ENCODE assay signal across 17 cellular contexts in genomic region chr11:71341596-71341995, GRCh38.
DNase-seq lines count a peak whose midpoint lies in the region; ATAC-seq and TF ChIP-seq lines count a peak whose summit lies in the region.
"Had no signal": no experiment of that assay in that cellular context is flagged by ENCODE, and none has a peak within 500 bp of the region (broad histone marks: within the 10 kb centered on the region; RNA-seq: fewer than 3 reads in every experiment).

No MANE protein-coding gene starts in this region.

- H3K36me3 Mint-ChIP-seq in natural killer cell treated with Interleukin-12 subunit alpha and Interleukin-12 subunit beta and Interleukin-15 and Interleukin-18, amount 100 ng/mL, for 72 hours, result no peaks in the 10 kb centered on the region
- no peaks in the 10 kb centered on the region for H3K36me3 Mint-ChIP-seq in natural killer cell
- H3K36me3 Mint-ChIP-seq: CD14-positive monocyte; CD4-positive, alpha-beta memory T cell; IgD-negative memory B cell had no signal

- H3K27ac ChIP-seq in neuronal stem cell (replicated peaks; ENCODE audit: low read length) (no peak overlapping the region), spleen (no peak overlapping the region)
- H3K27ac ChIP-seq: BLaER1, HL-60 had no signal

- peak overlapping the region; percentile 35 for H3K23ac ChIP-seq in neuronal stem cell (ENCODE audit: low read depth, low read length, poor library complexity)

- no CpG with 5 or more reads among the region's 9 CpGs for WGBS in neuronal stem cell (ENCODE audit: extremely low coverage in 2 of 2, insufficient read length in 2 of 2, insufficient replicate concordance in 1 of 2), 2 donors
- WGBS in spleen, 5 donors, result 85 to 93% (median 86%) methylated on average over 9 of the region's 9 CpGs

- H3K27me3 ChIP-seq in neuronal stem cell (ENCODE audit: control insufficient read depth in 3 of 3, insufficient read depth in 3 of 3, low read depth in 1 of 3, low read length in 3 of 3), result peaks cover 0 to 18% (median 0%) of the 10 kb centered on the region in 3 experiments
- peaks cover 0 to 15% (median 0%) of the 10 kb centered on the region in 7 donors for H3K27me3 ChIP-seq in spleen (replicated peaks in 1 of 7)
- H3K27me3 ChIP-seq: BLaER1 had no signal

- H2BK12ac ChIP-seq in neuronal stem cell (ENCODE audit: low read length), result no peak overlapping the region

- no peak for ATAC-seq in natural killer cell treated with Interleukin-12 subunit alpha and Interleukin-12 subunit beta and Interleukin-15 and Interleukin-18, amount 100 ng/mL, for 72 hours
- ATAC-seq in natural killer cell (no peak), GM19452 (IDR thresholded peaks at IDR 0.05; ENCODE audit: unreplicated experiment) (no peak), GM21390 (IDR thresholded peaks at IDR 0.05; ENCODE audit: unreplicated experiment) (no peak), GM19467 (IDR thresholded peaks at IDR 0.05; ENCODE audit: unreplicated experiment) (no peak)
- ATAC-seq: GM23338 had no signal

- no peak overlapping the region for H3K4me2 ChIP-seq in neuronal stem cell (ENCODE audit: insufficient read depth, low read length, poor library complexity, severe bottlenecking)
- H3K4me2 ChIP-seq: BLaER1, GM23338 had no signal

- no peaks in the 10 kb centered on the region for H3K79me1 ChIP-seq in neuronal stem cell (ENCODE audit: low read depth, low read length)

- H3K14ac ChIP-seq in neuronal stem cell (ENCODE audit: low read length), result no peak overlapping the region

- TF ChIP-seq POLR2A in spleen (IDR thresholded peaks at IDR 0.05), result no peak

- H3K36me3 ChIP-seq in neuronal stem cell (replicated peaks in 1 of 2; ENCODE audit: control insufficient read depth in 2 of 2, insufficient read depth in 2 of 2, low read length in 2 of 2) (no peaks in the 10 kb centered on the region), spleen (no peaks in the 10 kb centered on the region)
- H3K36me3 ChIP-seq: BLaER1 had no signal

- H4K91ac ChIP-seq in neuronal stem cell (ENCODE audit: low read depth, low read length, poor library complexity), result no peak overlapping the region

- no peak overlapping the region for H2BK5ac ChIP-seq in neuronal stem cell (ENCODE audit: low read length)

- DNase-seq in natural killer cell treated with Interleukin-12 subunit alpha and Interleukin-12 subunit beta and Interleukin-15 and Interleukin-18, amount 100 ng/mL, for 72 hours (ENCODE audit: low spot score), result peak; percentile 25
- no peak for DNase-seq in natural killer cell
- DNase-seq in neuronal stem cell (ENCODE audit: low spot score), result no peak
- peak; percentile 54 for DNase-seq in spleen
- DNase-seq: 8988T; Calu3; CD4-positive, alpha-beta memory T cell; DMS79 treated with DMSO at 0.1 percent for 48 hours; GF-D8 had no signal

- H3K4me1 Mint-ChIP-seq in natural killer cell treated with Interleukin-12 subunit alpha and Interleukin-12 subunit beta and Interleukin-15 and Interleukin-18, amount 100 ng/mL, for 72 hours (ENCODE audit: low read depth in 2 of 2), result no peaks in the 10 kb centered on the region
- H3K4me1 Mint-ChIP-seq in natural killer cell, result no peaks in the 10 kb centered on the region
- H3K4me1 Mint-ChIP-seq: CD14-positive monocyte; CD4-positive, alpha-beta memory T cell; IgD-negative memory B cell had no signal

- peaks cover 18 to 22% of the 10 kb centered on the region in 2 donors for H3K27me3 Mint-ChIP-seq in natural killer cell treated with Interleukin-12 subunit alpha and Interleukin-12 subunit beta and Interleukin-15 and Interleukin-18, amount 100 ng/mL, for 72 hours
- peaks cover 11 to 20% of the 10 kb centered on the region in 2 donors for H3K27me3 Mint-ChIP-seq in natural killer cell (ENCODE audit: low read depth in 2 of 2)

- no peak overlapping the region for H2BK120ac ChIP-seq in neuronal stem cell (ENCODE audit: low read depth, low read length)

- peak overlapping the region; percentile 41 for H2AK5ac ChIP-seq in neuronal stem cell (ENCODE audit: low read depth, low read length)

- H3K4me3 Mint-ChIP-seq in natural killer cell treated with Interleukin-12 subunit alpha and Interleukin-12 subunit beta and Interleukin-15 and Interleukin-18, amount 100 ng/mL, for 72 hours, result no peak overlapping the region
- H3K4me3 Mint-ChIP-seq in natural killer cell, result no peak overlapping the region
- H3K4me3 Mint-ChIP-seq: CD14-positive monocyte; CD4-positive, alpha-beta memory T cell; GM23338 had no signal

- no peak overlapping the region for H3K4ac ChIP-seq in neuronal stem cell (ENCODE audit: low read length)

- TF ChIP-seq CTCF in natural killer cell (IDR thresholded peaks at IDR 0.05) (no peak), spleen (IDR thresholded peaks at IDR 0.05 in 8 of 11, conservative IDR thresholded peaks at IDR 0.05 in 3 of 11) (no peak)

- no peaks in the 10 kb centered on the region for H3K9me3 ChIP-seq in neuronal stem cell (replicated peaks in 1 of 2; ENCODE audit: control insufficient read depth in 2 of 2, insufficient read depth in 1 of 2, low read depth in 1 of 2, low read length in 2 of 2)
- H3K9me3 ChIP-seq in spleen, result no peaks in the 10 kb centered on the region
- H3K9me3 ChIP-seq: BLaER1 had no signal

- no peak overlapping the region for H3K4me3 ChIP-seq in neuronal stem cell (ENCODE audit: low read length in 2 of 2)
- no peak overlapping the region for H3K4me3 ChIP-seq in spleen
- H3K4me3 ChIP-seq: BLaER1, GM23338 had no signal

- H2BK15ac ChIP-seq in neuronal stem cell (ENCODE audit: low read length), result no peak overlapping the region

- no peak overlapping the region for H4K8ac ChIP-seq in neuronal stem cell (ENCODE audit: low read depth, low read length)

- H2AFZ ChIP-seq in neuronal stem cell (ENCODE audit: low read length), result no peak overlapping the region
- H2AFZ ChIP-seq: GM23338 had no signal

- no peak overlapping the region for H3K27ac Mint-ChIP-seq in natural killer cell treated with Interleukin-12 subunit alpha and Interleukin-12 subunit beta and Interleukin-15 and Interleukin-18, amount 100 ng/mL, for 72 hours
- H3K27ac Mint-ChIP-seq in natural killer cell, result no peak overlapping the region
- H3K27ac Mint-ChIP-seq: CD14-positive monocyte; CD4-positive, alpha-beta memory T cell; GM23338; IgD-negative memory B cell had no signal

- no peak overlapping the region for H3K9ac ChIP-seq in neuronal stem cell (ENCODE audit: low read depth, low read length, poor library complexity)
- H3K9ac ChIP-seq: BLaER1 had no signal

- peak overlapping the region; percentile 19 for H3K18ac ChIP-seq in neuronal stem cell (ENCODE audit: low read length)

- H3K4me1 ChIP-seq in neuronal stem cell (ENCODE audit: control insufficient read depth in 2 of 2, insufficient read depth in 1 of 2, low read depth in 1 of 2, low read length in 2 of 2) (peaks cover 0 to 1% of the 10 kb centered on the region in 2 donors), spleen (no peaks in the 10 kb centered on the region)

- H3K9me3 Mint-ChIP-seq in natural killer cell treated with Interleukin-12 subunit alpha and Interleukin-12 subunit beta and Interleukin-15 and Interleukin-18, amount 100 ng/mL, for 72 hours, result no peaks in the 10 kb centered on the region
- H3K9me3 Mint-ChIP-seq in natural killer cell, result no peaks in the 10 kb centered on the region
- H3K9me3 Mint-ChIP-seq: CD14-positive monocyte; CD4-positive, alpha-beta memory T cell; GM23338; IgD-negative memory B cell had no signal

- intact Hi-C loops in natural killer cell (cut with micrococcal nuclease) (no loop called here), spleen (cut with DNase I; ENCODE audit: low total_unique reads) (no loop called here)

Comparison
In these comparisons a context has a peak if more than half of its experiments do, and no peak if none do; other contexts are left out.
1. DNase-seq: peak in natural killer cell treated with Interleukin-12 subunit alpha and Interleukin-12 subunit beta and Interleukin-15 and Interleukin-18, amount 100 ng/mL, for 72 hours (single experiment) and spleen (single experiment); none in natural killer cell (single experiment) and neuronal stem cell (single experiment).